2 cellular contexts compared by ENCODE assay signal in genomic region chr10:13019280-13019679, GRCh38.
TF ChIP-seq lines count a peak whose summit lies in the region.

No MANE protein-coding gene starts in this region.

TF ChIP-seq in A549, 52 proteins besides CTCF, POLR2A, EP300 and RAD21:
- TF ChIP-seq USF2 (IDR thresholded peaks at IDR 0.05) = peak; percentile 47; the same call in 1 of the 2 replicates
- TF ChIP-seq POLR2AphosphoS2 (conservative IDR thresholded peaks at IDR 0.05; ENCODE audit: low read length) = no peak
- no peak for TF ChIP-seq HMGXB4 (CRISPR knock-in tag; IDR thresholded peaks at IDR 0.05; ENCODE audit: borderline replicate concordance)
- no peak for TF ChIP-seq CBX2 (IDR thresholded peaks at IDR 0.05; ENCODE audit: borderline replicate concordance, low read depth)

TF ChIP-seq in GM12878, 131 proteins besides CTCF, POLR2A, EP300 and RAD21:
- no peak for TF ChIP-seq HCFC1 (IDR thresholded peaks at IDR 0.05; ENCODE audit: low read length)
- TF ChIP-seq SREBF1 (IDR thresholded peaks at IDR 0.05; ENCODE audit: low read length) = no peak
- TF ChIP-seq ZNF592 (IDR thresholded peaks at IDR 0.05) = no peak
- TF ChIP-seq RFX5 (IDR thresholded peaks at IDR 0.05; ENCODE audit: low read depth, low read length) = no peak
- no peak for TF ChIP-seq EGR1 (IDR thresholded peaks at IDR 0.05; ENCODE audit: borderline replicate concordance in 1 of 2, low read depth in 2 of 2, low read length in 2 of 2)
- no peak for TF ChIP-seq POLR2AphosphoS2 (IDR thresholded peaks at IDR 0.05; ENCODE audit: low read depth, low read length)
- TF ChIP-seq RAD51 (IDR thresholded peaks at IDR 0.05) = peak; percentile 84
- TF ChIP-seq TCF7 (IDR thresholded peaks at IDR 0.05; ENCODE audit: borderline replicate concordance) = no peak
- TF ChIP-seq HSF1 (IDR thresholded peaks at IDR 0.05; ENCODE audit: low read depth, low read length) = no peak
- TF ChIP-seq BHLHE40 (IDR thresholded peaks at IDR 0.05; ENCODE audit: borderline replicate concordance in 1 of 2, low read depth in 2 of 2, low read length in 1 of 2) = peak; percentile 55 to 57; a peak in 3 of 4 replicates
- no peak for TF ChIP-seq CHD4 (IDR thresholded peaks at IDR 0.05)
- no peak for TF ChIP-seq CHD2 (IDR thresholded peaks at IDR 0.05; ENCODE audit: borderline replicate concordance, low read depth, low read length)
- no peak for TF ChIP-seq NKRF (conservative IDR thresholded peaks at IDR 0.05)
- TF ChIP-seq NBN (IDR thresholded peaks at IDR 0.05) = no peak
- no peak for TF ChIP-seq IKZF1 (conservative IDR thresholded peaks at IDR 0.05)
- no peak for TF ChIP-seq MYC (IDR thresholded peaks at IDR 0.05; ENCODE audit: insufficient read depth, insufficient read length, insufficient replicate concordance, low read length, severe bottlenecking)
- TF ChIP-seq SUZ12 (IDR thresholded peaks at IDR 0.05; ENCODE audit: unreplicated experiment) = no peak
- peak; percentile 12 for TF ChIP-seq USF1 (IDR thresholded peaks at IDR 0.05; ENCODE audit: borderline replicate concordance, extremely low read length, insufficient read depth, low read depth, low read length)
- TF ChIP-seq ZNF384 (IDR thresholded peaks at IDR 0.05; ENCODE audit: borderline replicate concordance, low read depth, low read length) = no peak
- no peak for TF ChIP-seq NRF1 (conservative IDR thresholded peaks at IDR 0.05; ENCODE audit: low read depth, low read length)
- TF ChIP-seq FOXK2 (IDR thresholded peaks at IDR 0.05) = no peak
